11 cellular contexts compared by ENCODE assay signal in genomic region chr2:14427982-14428567, GRCh38.
DNase-seq lines count a peak whose midpoint lies in the region; ATAC-seq and TF ChIP-seq lines count a peak whose summit lies in the region.
"Had no signal": no experiment of that assay in that cellular context is flagged by ENCODE, and none has a peak within 500 bp of the region (broad histone marks: within the 10 kb centered on the region; RNA-seq: fewer than 3 reads in every experiment).

No MANE protein-coding gene starts in this region.

- DNase-seq in GM13976 (ENCODE audit: low spot score): no peak
- DNase-seq in PC-3: peak; percentile 60
- DNase-seq in fibroblast of peridontal ligament (ENCODE audit: extremely low read depth): peak; percentile 94
- DNase-seq in skeletal muscle cell (ENCODE audit: low read depth): peak; percentile 84
- no peak for DNase-seq in DMS153 (lab: John Stamatoyannopoulos, UW)
- DNase-seq: activated CD8-positive, alpha-beta memory T cell treated with anti-CD3 and anti-CD28 coated beads, Interleukin-2, amount 50 U/mL, for 4 hours; stomach; T-helper 17 cell had no signal

- H3K36me3 ChIP-seq in PC-3 (ENCODE audit: low read depth, low read length): no peaks in the 10 kb centered on the region
- H3K36me3 ChIP-seq: cardiac muscle cell, stomach had no signal

- no TSS peak for BruUV-seq in PC-3 (replicated peaks; lab: Mats Ljungman, UMichigan)

- TF ChIP-seq CTCF in GM13976 (IDR thresholded peaks at IDR 0.05; ENCODE audit: borderline replicate concordance, control extremely low read depth, extremely low read depth, insufficient read depth, missing control alignments): peak; percentile 26
- TF ChIP-seq CTCF in PC-3 (conservative IDR thresholded peaks at IDR 0.05; ENCODE audit: low read depth, low read length): peak; percentile 69

- H3K4me1 ChIP-seq in PC-3 (ENCODE audit: insufficient read depth, low read length): peaks cover 5% of the 10 kb centered on the region; the same call in 1 of the 2 replicates
- H3K4me1 ChIP-seq: stomach had no signal

- no peak overlapping the region for H3K4me3 ChIP-seq in PC-3 (ENCODE audit: low read length)
- H3K4me3 ChIP-seq in skeletal muscle cell (ENCODE audit: low read depth, low read length): no peak overlapping the region
- H3K4me3 ChIP-seq: cardiac muscle cell, stomach had no signal

- no peaks in the 10 kb centered on the region for H3K9me3 ChIP-seq in PC-3 (ENCODE audit: low read length)
- H3K9me3 ChIP-seq: stomach had no signal

- H3K79me2 ChIP-seq in PC-3 (ENCODE audit: low read length): no peaks in the 10 kb centered on the region

- no peaks in the 10 kb centered on the region for H4K20me1 ChIP-seq in PC-3 (ENCODE audit: low read length)

- H3K9ac ChIP-seq in PC-3 (ENCODE audit: low read length): no peak overlapping the region

- POLR2A ChIA-PET in PC-3 (lab: Charles Lee; ENCODE audit: unreplicated experiment): no interaction called here

- no peaks in the 10 kb centered on the region for H3K9me2 ChIP-seq in PC-3 (replicated peaks; ENCODE audit: low read length)

- in situ Hi-C loops in GM13976 (cut with MboI; ENCODE audit: low sequenced_read_pairs, unreplicated experiment): no loop called here

- H3K27ac ChIP-seq in PC-3 (ENCODE audit: low read length): no peak overlapping the region
- H3K27ac ChIP-seq: cardiac muscle cell, stomach had no signal

- CTCF ChIA-PET in PC-3 (lab: Charles Lee): interaction anchor here (0.7 to 1.3 kb wide), 2 partner anchors 96 to 206 kb away, joined by 6 to 12 read pairs; no protein-coding TSS in a partner anchor

- ATAC-seq in PC-3 (peak; percentile 81), GM21526 (IDR thresholded peaks at IDR 0.05; ENCODE audit: low FRiP score, unreplicated experiment) (no peak), GM19455 (IDR thresholded peaks at IDR 0.05; ENCODE audit: unreplicated experiment) (no peak)
- ATAC-seq: T-helper 17 cell had no signal

- H3K4me2 ChIP-seq in PC-3 (ENCODE audit: low read length): no peak overlapping the region

- intact Hi-C loops in PC-3 (cut with micrococcal nuclease): loop anchor here (1.0 to 5.0 kb wide), 8 partner anchors 89 to 1149 kb away; no protein-coding TSS in a partner anchor

- no peaks in the 10 kb centered on the region for H3K27me3 ChIP-seq in PC-3 (ENCODE audit: low read length)
- H3K27me3 ChIP-seq: cardiac muscle cell, stomach had no signal

- H3F3A ChIP-seq in PC-3 (ENCODE audit: low read length, unreplicated experiment): no peaks in the 10 kb centered on the region

- H2AFZ ChIP-seq in PC-3 (ENCODE audit: low read length): no peak overlapping the region

Comparison
In these comparisons a context has a peak if more than half of its experiments do, and no peak if none do; other contexts are left out.
1. DNase-seq: peak in PC-3 (single experiment), fibroblast of peridontal ligament (single experiment) and skeletal muscle cell (single experiment); none in GM13976 (single experiment) and DMS153 (single experiment).